ENCODE assay signal across 8 cellular contexts in genomic region chr5:52799983-52800393, GRCh38. TPM values are rescaled to one million over a fixed set of nuclear protein-coding genes. Genes with fewer than 3 reads are reported as not detected.
DNase-seq lines count a peak whose midpoint lies in the region; ATAC-seq and TF ChIP-seq lines count a peak whose summit lies in the region.

No MANE protein-coding gene starts in this region.

- peak; percentile 85 for ATAC-seq in GM21576 (IDR thresholded peaks at IDR 0.05; ENCODE audit: unreplicated experiment)
- peak; percentile 78 for ATAC-seq in IMR-90 (ENCODE audit: low read depth)

- TF ChIP-seq POLR2A in IMR-90 (IDR thresholded peaks at IDR 0.05; ENCODE audit: low read depth, low read length): peak; percentile 71

- in situ Hi-C loops in IMR-90 (cut with MboI; ENCODE audit: low sequenced_read_pairs): loop anchor here (5.0 kb wide), 1 partner anchor 37 kb away; no protein-coding TSS in a partner anchor

- H2BK120ac ChIP-seq in IMR-90 (ENCODE audit: low read depth, low read length): peak overlapping the region; percentile 86

- peaks cover under 1% of the 10 kb centered on the region; the same call in 1 of the 2 replicates for H3K9me1 ChIP-seq in IMR-90 (ENCODE audit: insufficient read depth, low read length)

- H3K79me2 ChIP-seq in OCI-LY3 (ENCODE audit: low read length): peaks cover 66% of the 10 kb centered on the region

- H3K4me2 ChIP-seq in IMR-90 (ENCODE audit: low read depth, low read length) (peak overlapping the region; percentile 84), OCI-LY3 (ENCODE audit: low read length) (peak overlapping the region; percentile 94)

- 0% methylated on average over 10 of the region's 34 CpGs; no CpG with 5 or more reads in 1 of the 2 experiments for WGBS in IMR-90 (ENCODE audit: extremely low coverage in 2 of 2, insufficient read length in 1 of 2), 2 experiments

- H3K4me1 ChIP-seq in IMR-90 (ENCODE audit: control insufficient read depth, insufficient read depth, low read length) (peaks cover under 1% of the 10 kb centered on the region; the same call in 1 of the 2 replicates), OCI-LY3 (ENCODE audit: low read length) (peaks cover 36% of the 10 kb centered on the region), mononuclear cell (ENCODE audit: insufficient read depth, low read length) (peaks cover 43% of the 10 kb centered on the region)

- intact Hi-C loops in IMR-90 (cut with micrococcal nuclease): loop anchor here (1.0 to 2.0 kb wide), 3 partner anchors 38 to 115 kb away; no protein-coding TSS in a partner anchor

- peaks cover 35% of the 10 kb centered on the region for H4K20me1 ChIP-seq in IMR-90 (ENCODE audit: insufficient read depth, low read length)
- peaks cover 25% of the 10 kb centered on the region for H4K20me1 ChIP-seq in OCI-LY3 (ENCODE audit: insufficient read depth, low read length)

- peaks cover 0 to 24% of the 10 kb centered on the region in 2 experiments; a peak in 3 of 4 replicates for H3K79me1 ChIP-seq in IMR-90 (ENCODE audit: low read depth in 1 of 2, low read length in 2 of 2)

- peak overlapping the region; percentile 58 for H3K18ac ChIP-seq in IMR-90 (ENCODE audit: low read depth, low read length)

- no peak for TF ChIP-seq RAD21 in IMR-90 (IDR thresholded peaks at IDR 0.05; ENCODE audit: low read length)

- H4K91ac ChIP-seq in IMR-90 (ENCODE audit: insufficient read depth, low read depth, low read length): peak overlapping the region; percentile 96

- H2BK5ac ChIP-seq in IMR-90 (ENCODE audit: low read depth, low read length, poor library complexity, severe bottlenecking): peak overlapping the region; percentile 97

- H3K4me3 ChIP-seq in IMR-90 (ENCODE audit: insufficient read depth, low read depth, low read length) (peak overlapping the region; percentile 56), OCI-LY3 (ENCODE audit: low read length) (peak overlapping the region; percentile 96), mononuclear cell (ENCODE audit: low read length) (peak overlapping the region; percentile 58)

- dilution Hi-C loops in IMR-90 (cut with HindIII; ENCODE audit: low sequenced_read_pairs, unreplicated experiment): no loop called here

- peak overlapping the region; percentile 91 for H3K9ac ChIP-seq in IMR-90 (ENCODE audit: low read depth, low read length)
- H3K9ac ChIP-seq in OCI-LY3 (ENCODE audit: low read length): peak overlapping the region; percentile 92

- peak overlapping the region; percentile 65 for H4K5ac ChIP-seq in IMR-90 (ENCODE audit: low read depth, low read length)

- POLR2A ChIA-PET in IMR-90 (lab: Charles Lee; ENCODE audit: unreplicated experiment): interaction anchor here (0.6 to 1.9 kb wide), 4 partner anchors 8 to 65 kb away, joined by 4 to 13 read pairs (median 5); no protein-coding TSS in a partner anchor

- peak overlapping the region; percentile 99 for H3K14ac ChIP-seq in IMR-90 (replicated peaks; ENCODE audit: low read depth, low read length)

- no peak for TF ChIP-seq CTCF in IMR-90 (conservative IDR thresholded peaks at IDR 0.05; ENCODE audit: low read depth, low read length)
- TF ChIP-seq CTCF in OCI-LY3 (IDR thresholded peaks at IDR 0.05; ENCODE audit: low read depth, low read length): no peak

- H3K27me3 ChIP-seq in IMR-90 (ENCODE audit: control insufficient read depth, insufficient read depth, low read length) (no peaks in the 10 kb centered on the region), OCI-LY3 (ENCODE audit: low read depth, low read length) (no peaks in the 10 kb centered on the region), mononuclear cell (ENCODE audit: insufficient read depth, low read length) (no peaks in the 10 kb centered on the region)

- H3K36me3 ChIP-seq in IMR-90 (ENCODE audit: control insufficient read depth, insufficient read depth, low read length) (peaks cover 11% of the 10 kb centered on the region), OCI-LY3 (replicated peaks; ENCODE audit: low read depth, low read length) (peaks cover 19% of the 10 kb centered on the region)

- H3K23ac ChIP-seq in IMR-90 (ENCODE audit: low read depth, low read length): peak overlapping the region; percentile 96

- H3K9me3 ChIP-seq in IMR-90 (ENCODE audit: control insufficient read depth, insufficient read depth, low read length): no peaks in the 10 kb centered on the region
- H3K9me3 ChIP-seq in OCI-LY3 (ENCODE audit: insufficient read depth, low read length): no peaks in the 10 kb centered on the region
- no peaks in the 10 kb centered on the region for H3K9me3 ChIP-seq in mononuclear cell (ENCODE audit: low read depth, low read length)

- H3K27ac ChIP-seq in IMR-90 (ENCODE audit: insufficient read depth, low read length): peak overlapping the region; percentile 95
- H3K27ac ChIP-seq in OCI-LY3 (ENCODE audit: low read length): peak overlapping the region; percentile 74

- H3K56ac ChIP-seq in IMR-90 (ENCODE audit: extremely low read depth, insufficient read depth, low read length): peak overlapping the region; percentile 79

- peak overlapping the region; percentile 87 for H2AFZ ChIP-seq in IMR-90 (replicated peaks; ENCODE audit: low read length, poor library complexity)
- peak overlapping the region; percentile 88; the same call in 1 of the 2 replicates for H2AFZ ChIP-seq in OCI-LY3 (ENCODE audit: low read depth, low read length)

- H2BK15ac ChIP-seq in IMR-90 (ENCODE audit: low read depth, low read length): peak overlapping the region; percentile 51; the same call in 2 of the 3 replicates

- DNase-seq in DMS153 (lab: John Stamatoyannopoulos, UW) (peak; percentile 61), IMR-90 (peak; percentile 94), activated T-cell treated with anti-CD3 and anti-CD28 coated beads for 24 hours (ENCODE audit: low read depth) (peak; percentile 93), epidermal melanocyte (ENCODE audit: insufficient read length, low spot score) (peak; percentile 61)
- peak; percentile 95 for DNase-seq in stimulated activated CD8-positive, alpha-beta memory T cell treated with anti-CD3 and anti-CD28 coated beads, Interleukin-2, amount 100 ng/mL, for 48 hours (ENCODE audit: low read depth in 2 of 2)

- peak overlapping the region; percentile 54 for H2BK20ac ChIP-seq in IMR-90 (ENCODE audit: low read depth, low read length)

- CTCF ChIA-PET in IMR-90 (lab: Yijun Ruan, JAX): interaction anchor here (1.0 to 1.4 kb wide), 5 partner anchors 8 to 136 kb away, joined by 3 to 5 read pairs (median 3); partner anchors contain the start of genes ITGA1 and PELO

- BruUV-seq in IMR-90 (replicated peaks; lab: Mats Ljungman, UMichigan): no TSS peak

- peak overlapping the region; percentile 79 to 96 for H4K8ac ChIP-seq in IMR-90 (ENCODE audit: low read depth in 2 of 2, low read length in 2 of 2)

- peak overlapping the region; percentile 98 for H2AK5ac ChIP-seq in IMR-90 (ENCODE audit: low read depth, low read length)

- peak overlapping the region; percentile 100 for H3K4ac ChIP-seq in IMR-90 (ENCODE audit: low read depth, low read length)

- peak overlapping the region; percentile 99 for H2AK9ac ChIP-seq in IMR-90 (replicated peaks; ENCODE audit: low read depth, low read length, poor library complexity)

TF ChIP-seq in IMR-90, 13 proteins besides CTCF, POLR2A, EP300 and RAD21:
- TF ChIP-seq MXI1 (IDR thresholded peaks at IDR 0.05; ENCODE audit: borderline replicate concordance, low read depth, low read length) (peak; percentile 64), MAFK (IDR thresholded peaks at IDR 0.05; ENCODE audit: low read depth, low read length) (no peak), FOS (IDR thresholded peaks at IDR 0.05; ENCODE audit: low read depth, low read length) (no peak), SMC3 (IDR thresholded peaks at IDR 0.05; ENCODE audit: low read depth, low read length) (no peak), CEBPB (IDR thresholded peaks at IDR 0.05; ENCODE audit: low read depth, low read length) (peak; percentile 76), ELK1 (IDR thresholded peaks at IDR 0.05; ENCODE audit: borderline replicate concordance, low read depth, low read length) (no peak), MAZ (IDR thresholded peaks at IDR 0.05; ENCODE audit: borderline replicate concordance, low read depth, low read length) (no peak; the same call in 1 of the 2 replicates)

RNA-seq across cellular contexts. Expression of gene ITGA1, which starts 12.3 kb away (rescaled TPM):
- total RNA-seq in IMR-90 (2012; rRNA removed) (74.4 and 95.2 TPM in 2 replicates), mononuclear cell (0.84 TPM)
- polyA plus RNA-seq in IMR-90 (2012; rRNA removed): 17.5 and 22.3 TPM in 2 replicates
- polyA plus RNA-seq in IMR-90 (2012; cell fraction: cytosol; rRNA removed): 4.4 and 10.5 TPM in 2 replicates
- 5.5 and 36.2 TPM in 2 replicates for polyA plus RNA-seq in IMR-90 (2012; cell fraction: nucleus; rRNA removed; ENCODE audit: low replicate concordance)

RNA-seq across cellular contexts. Expression of gene PELO, which starts 12.3 kb away (rescaled TPM):
- total RNA-seq in IMR-90 (2012; rRNA removed) (48.9 and 49.7 TPM in 2 replicates), mononuclear cell (4.2 TPM)
- 42.4 and 43.7 TPM in 2 replicates for polyA plus RNA-seq in IMR-90 (2012; rRNA removed)
- polyA plus RNA-seq in IMR-90 (2012; cell fraction: cytosol; rRNA removed): 34.3 and 38.4 TPM in 2 replicates
- polyA plus RNA-seq in IMR-90 (2012; cell fraction: nucleus; rRNA removed; ENCODE audit: low replicate concordance): 32.6 and 34.9 TPM in 2 replicates

Comparison
In these comparisons a context has a peak if more than half of its experiments do, and no peak if none do; other contexts are left out.
1. Peak in every context shown above with its lines: DNase-seq, ATAC-seq, H3K4me3 ChIP-seq and H3K27ac ChIP-seq.
2. RNA of gene ITGA1, which starts 12.3 kb away (total RNA-seq): 74.4 to 95.2 TPM in IMR-90; 0.84 TPM in mononuclear cell (single experiment); every median in the first group is over 10 times any median in the second.